Comparison of ENCODE assay signal across 1 cellular context in genomic region chr6:159730277-159730676, GRCh38.
TF ChIP-seq lines count a peak whose summit lies in the region.

No MANE protein-coding gene starts in this region.

TF ChIP-seq in IMR-90, 13 proteins besides CTCF, POLR2A, EP300 and RAD21:
- TF ChIP-seq ELK1 (IDR thresholded peaks at IDR 0.05; ENCODE audit: borderline replicate concordance, low read depth, low read length) (no peak), NFE2L2 (IDR thresholded peaks at IDR 0.05; ENCODE audit: low read depth, low read length) (no peak), CHD1 (IDR thresholded peaks at IDR 0.05; ENCODE audit: low read depth, low read length) (no peak), CEBPB (IDR thresholded peaks at IDR 0.05; ENCODE audit: low read depth, low read length) (no peak), BHLHE40 (IDR thresholded peaks at IDR 0.05; ENCODE audit: low read depth, low read length) (no peak), RCOR1 (IDR thresholded peaks at IDR 0.05; ENCODE audit: insufficient replicate concordance, low read length) (no peak)
- TF ChIP-seq, protein P1, sequence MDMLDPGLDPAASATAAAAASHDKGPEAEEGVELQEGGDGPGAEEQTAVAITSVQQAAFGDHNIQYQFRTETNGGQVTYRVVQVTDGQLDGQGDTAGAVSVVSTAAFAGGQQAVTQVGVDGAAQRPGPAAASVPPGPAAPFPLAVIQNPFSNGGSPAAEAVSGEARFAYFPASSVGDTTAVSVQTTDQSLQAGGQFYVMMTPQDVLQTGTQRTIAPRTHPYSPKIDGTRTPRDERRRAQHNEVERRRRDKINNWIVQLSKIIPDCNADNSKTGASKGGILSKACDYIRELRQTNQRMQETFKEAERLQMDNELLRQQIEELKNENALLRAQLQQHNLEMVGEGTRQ (IDR thresholded peaks at IDR 0.05; ENCODE audit: low read depth, low read length) = no peak
